ENCODE assay signal across 7 cellular contexts in the genomic region with DNA sequence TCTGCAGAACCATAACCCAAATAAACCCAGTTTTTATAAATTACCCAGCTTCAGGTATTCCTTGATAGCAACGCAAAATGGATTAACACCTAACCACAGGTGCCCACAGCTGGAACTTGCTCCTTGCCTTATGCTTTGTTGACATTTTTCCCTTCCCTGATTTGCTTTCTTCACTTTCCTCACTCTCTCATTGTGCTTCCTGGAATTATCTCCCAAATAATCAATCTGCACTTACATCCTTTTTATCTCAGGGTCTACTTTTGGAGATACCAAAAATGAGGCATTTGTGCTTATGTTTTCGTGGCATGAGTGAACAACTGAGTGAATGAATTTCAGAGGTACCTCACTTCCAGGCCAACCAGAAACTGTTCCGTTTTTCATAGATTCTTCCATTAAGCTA.
"Had no signal": no experiment of that assay in that cellular context is flagged by ENCODE, and none has a peak within 500 bp of the region (broad histone marks: within the 10 kb centered on the region; RNA-seq: fewer than 3 reads in every experiment).

No MANE protein-coding gene starts in this region.

- H3K4me1 Mint-ChIP-seq: IgD-negative memory B cell had no signal

- H3K27ac ChIP-seq: HL-60 had no signal

- FAIRE-seq: HepG2, K562 had no signal

- H3K4me3 ChIP-seq: K562 had no signal

- H3K4me3 Mint-ChIP-seq: IgD-negative memory B cell had no signal

- H3K27me3 Mint-ChIP-seq: IgD-negative memory B cell had no signal

- H3K27ac Mint-ChIP-seq: IgD-negative memory B cell had no signal

- ATAC-seq: HepG2, K562 had no signal

- DNase-seq: IMR-90, KBM-7, KG1 had no signal
